ENCODE assay signal across 16 cellular contexts in genomic region chr4:181150173-181150572, GRCh38.
DNase-seq lines count a peak whose midpoint lies in the region; ATAC-seq and TF ChIP-seq lines count a peak whose summit lies in the region.
"Had no signal": no experiment of that assay in that cellular context is flagged by ENCODE, and none has a peak within 500 bp of the region (broad histone marks: within the 10 kb centered on the region; RNA-seq: fewer than 3 reads in every experiment).

No MANE protein-coding gene starts in this region.

- H3K4me3 ChIP-seq in epithelial cell of proximal tubule (ENCODE audit: low read depth, low read length) = no peak overlapping the region
- H3K4me3 ChIP-seq: neural progenitor cell, tibial artery had no signal

- DNase-seq in DMS153 (lab: John Stamatoyannopoulos, UW) = peak; percentile 38
- DNase-seq in NCI-H1048 (lab: John Stamatoyannopoulos, UW) = peak; percentile 36
- peak; percentile 14 for DNase-seq in NCI-H524 treated with DMSO at 0.1 percent for 48 hours (lab: John Stamatoyannopoulos, UW)
- DNase-seq in epithelial cell of proximal tubule (ENCODE audit: low read depth) = peak; percentile 71
- no peak for DNase-seq in HuH-7 (ENCODE audit: low spot score)
- no peak for DNase-seq in hypothalamus (lab: John Stamatoyannopoulos, UW)
- DNase-seq in inferior parietal cortex (ENCODE audit: extremely low spot score) = no peak
- DNase-seq: activated CD4-positive, CD25-positive, alpha-beta regulatory T cell treated with anti-CD3 and anti-CD28 coated beads, Interleukin-2, amount 50 U/mL, for 72 hours; central memory CD4-positive, alpha-beta T cell; effector CD8-positive, alpha-beta T cell; HCEC 1CT; Right ventricle myocardium superior; tibial artery had no signal

- no peak for ATAC-seq in GM18861 (IDR thresholded peaks at IDR 0.05; ENCODE audit: unreplicated experiment)
- ATAC-seq: stimulated activated memory B cell treated with anti-CD40 and anti-IgM and Interleukin-4, amounts not matched to agents 10 μg/mL and 1 μg/mL and 100 μg/mL, for 72 hours had no signal

- TF ChIP-seq CTCF in epithelial cell of proximal tubule (conservative IDR thresholded peaks at IDR 0.05; ENCODE audit: low read depth, low read length) = no peak

Comparison
In these comparisons a context has a peak if more than half of its experiments do, and no peak if none do; other contexts are left out.
1. DNase-seq: peak in DMS153 (single experiment), NCI-H1048 (single experiment), NCI-H524 treated with DMSO at 0.1 percent for 48 hours (single experiment) and epithelial cell of proximal tubule (single experiment); none in HuH-7 (single experiment), hypothalamus (0 of 51) and inferior parietal cortex (single experiment).